19 cellular contexts compared by ENCODE assay signal in the genomic region with DNA sequence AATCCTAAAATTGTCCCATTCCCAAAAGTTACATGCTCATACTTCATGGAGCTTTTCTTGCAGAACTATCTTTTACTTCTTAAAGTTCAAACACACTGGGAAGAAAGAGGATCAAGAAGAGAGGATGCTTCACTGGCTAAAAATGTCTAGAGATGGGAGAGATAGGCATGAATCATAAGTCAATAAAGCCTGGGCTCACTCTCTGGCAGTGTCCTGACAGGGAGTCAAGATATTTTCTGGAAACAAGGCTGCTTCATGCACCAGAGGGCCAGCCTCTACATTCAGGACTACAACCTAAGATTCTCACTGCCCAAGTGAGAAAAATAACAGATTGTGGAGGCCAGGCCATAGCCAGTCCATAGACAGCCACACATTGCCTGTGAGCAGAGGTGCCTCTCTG.
DNase-seq lines count a peak whose midpoint lies in the region; ATAC-seq, FAIRE-seq and TF ChIP-seq lines count a peak whose summit lies in the region.
"Had no signal": no experiment of that assay in that cellular context is flagged by ENCODE, and none has a peak within 500 bp of the region (broad histone marks: within the 10 kb centered on the region; RNA-seq: fewer than 3 reads in every experiment).

No MANE protein-coding gene starts in this region.

- intact Hi-C loops in IMR-90 (cut with micrococcal nuclease): no loop called here

- no peak overlapping the region for H3K56ac ChIP-seq in IMR-90 (ENCODE audit: extremely low read depth, insufficient read depth, low read length)

- TF ChIP-seq CTCF in AG10803 (conservative IDR thresholded peaks at IDR 0.05; ENCODE audit: low read length): no peak
- TF ChIP-seq CTCF in IMR-90 (conservative IDR thresholded peaks at IDR 0.05; ENCODE audit: low read depth, low read length): no peak
- no peak for TF ChIP-seq CTCF in bronchial epithelial cell (IDR thresholded peaks at IDR 0.05; ENCODE audit: insufficient read depth, low read length, severe bottlenecking)
- no peak for TF ChIP-seq CTCF in keratinocyte (optimal IDR thresholded peaks at IDR 0.05 in 1 of 3, IDR thresholded peaks at IDR 0.05 in 1 of 3, conservative IDR thresholded peaks at IDR 0.05 in 1 of 3; ENCODE audit: extremely low read depth in 1 of 3, insufficient read depth in 2 of 3, low read length in 3 of 3)
- TF ChIP-seq CTCF in mesothelial cell of epicardium (IDR thresholded peaks at IDR 0.05; ENCODE audit: unreplicated experiment): no peak

- no peak overlapping the region for H3K4me3 Mint-ChIP-seq in mesothelial cell of epicardium
- H3K4me3 Mint-ChIP-seq in activated naive CD4-positive, alpha-beta T cell treated with anti-CD3 and anti-CD28 coated beads, Interleukin-2, amount 10 ng/mL, durations not matched to agents 7 days and 5 days: no peak overlapping the region
- H3K4me3 Mint-ChIP-seq: nephron; stimulated activated naive CD8-positive, alpha-beta T cell treated with anti-CD3 and anti-CD28 coated beads, Interleukin-15, Interleukin-2, amounts not matched to agents 100 ng/mL and 50 ng/mL, for 24 hours; T-helper 2 cell treated with Interferon-gamma antibody and Interleukin-4, amounts not matched to agents 5 μg/mL and 100 μg/mL, for 36 hours had no signal

- H4K20me1 ChIP-seq in IMR-90 (ENCODE audit: insufficient read depth, low read length) (no peaks in the 10 kb centered on the region), keratinocyte (ENCODE audit: control insufficient read depth, extremely low read depth, insufficient read depth, low read length) (no peaks in the 10 kb centered on the region)

- FAIRE-seq in bronchial epithelial cell (lab: Jason Lieb, UNC) (no peak), keratinocyte (lab: Jason Lieb, UNC) (peak; percentile 9)

- H3K4me2 ChIP-seq in IMR-90 (ENCODE audit: low read depth, low read length) (no peak overlapping the region), keratinocyte (ENCODE audit: control insufficient read depth, extremely low read depth, insufficient read depth, low read depth, low read length) (no peak overlapping the region)

- H4K5ac ChIP-seq in IMR-90 (ENCODE audit: low read depth, low read length): no peak overlapping the region

- H3K9me1 ChIP-seq in IMR-90 (ENCODE audit: insufficient read depth, low read length) (0 out of 2 replicates have a peak, but pooled peaks cover 3% of the 10 kb centered on the region), keratinocyte (ENCODE audit: control insufficient read depth, extremely low read depth, insufficient read depth, low read length) (no peaks in the 10 kb centered on the region)

- no peak overlapping the region for H2BK120ac ChIP-seq in IMR-90 (ENCODE audit: low read depth, low read length)

- H3K27ac Mint-ChIP-seq in mesothelial cell of epicardium: no peak overlapping the region
- no peak overlapping the region for H3K27ac Mint-ChIP-seq in activated naive CD4-positive, alpha-beta T cell treated with anti-CD3 and anti-CD28 coated beads, Interleukin-2, amount 10 ng/mL, durations not matched to agents 7 days and 5 days
- H3K27ac Mint-ChIP-seq: nephron; stimulated activated naive CD8-positive, alpha-beta T cell treated with anti-CD3 and anti-CD28 coated beads, Interleukin-15, Interleukin-2, amounts not matched to agents 100 ng/mL and 50 ng/mL, for 24 hours; T-helper 2 cell treated with Interferon-gamma antibody and Interleukin-4, amounts not matched to agents 5 μg/mL and 100 μg/mL, for 36 hours had no signal

- H3K36me3 Mint-ChIP-seq in mesothelial cell of epicardium: no peaks in the 10 kb centered on the region
- H3K36me3 Mint-ChIP-seq in activated naive CD4-positive, alpha-beta T cell treated with anti-CD3 and anti-CD28 coated beads, Interleukin-2, amount 10 ng/mL, durations not matched to agents 7 days and 5 days: no peaks in the 10 kb centered on the region

- TF ChIP-seq POLR2A in IMR-90 (IDR thresholded peaks at IDR 0.05; ENCODE audit: low read depth, low read length): no peak

- no peak overlapping the region for H3K4me3 ChIP-seq in AG10803 (ENCODE audit: low read length)
- no peak overlapping the region for H3K4me3 ChIP-seq in IMR-90 (ENCODE audit: insufficient read depth, low read depth, low read length)
- no peak overlapping the region for H3K4me3 ChIP-seq in bronchial epithelial cell (ENCODE audit: low read depth, low read length)
- no peak overlapping the region for H3K4me3 ChIP-seq in keratinocyte (ENCODE audit: control insufficient read depth in 2 of 3, extremely low read depth in 1 of 3, insufficient read depth in 2 of 3, low read depth in 1 of 3, low read length in 3 of 3)
- H3K4me3 ChIP-seq: body of pancreas, psoas muscle, SJCRH30 had no signal

- DNase-seq in AG10803 (ENCODE audit: low read depth) (peak; percentile 27), IMR-90 (peak; percentile 69), bronchial epithelial cell (ENCODE audit: low read depth) (peak; percentile 6), keratinocyte (ENCODE audit: low read depth, low spot score) (no peak), mesothelial cell of epicardium (ENCODE audit: low spot score in 2 of 2, unreplicated experiment in 2 of 2) (no peak), anterior cingulate cortex (lab: John Stamatoyannopoulos, UW) (no peak)
- no peak for DNase-seq in activated naive CD4-positive, alpha-beta T cell treated with anti-CD3 and anti-CD28 coated beads, Interleukin-2, amount 10 ng/mL, durations not matched to agents 7 days and 5 days
- DNase-seq: activated CD4-positive, alpha-beta T cell treated with anti-CD3 and anti-CD28 coated beads for 1 hour; activated gamma-delta T cell; body of pancreas; Caco-2; NCI-H187 treated with DMSO at 0.1 percent for 48 hours; NCI-H446 treated with DMSO at 0.1 percent for 48 hours; psoas muscle; SJCRH30 had no signal

- H3K4me1 ChIP-seq in IMR-90 (ENCODE audit: control insufficient read depth, insufficient read depth, low read length) (no peaks in the 10 kb centered on the region), keratinocyte (ENCODE audit: control insufficient read depth, extremely low read depth, insufficient read depth, low read length) (no peaks in the 10 kb centered on the region)
- H3K4me1 ChIP-seq: body of pancreas, Caco-2, psoas muscle, SJCRH30 had no signal

- no peak overlapping the region for H4K8ac ChIP-seq in IMR-90 (ENCODE audit: low read depth in 2 of 2, low read length in 2 of 2)

- ATAC-seq in IMR-90 (ENCODE audit: low read depth) (peak; percentile 67), HG03025 (IDR thresholded peaks at IDR 0.05; ENCODE audit: low FRiP score, unreplicated experiment) (no peak)
- ATAC-seq: body of pancreas, psoas muscle had no signal

- H3K27me3 ChIP-seq in IMR-90 (ENCODE audit: control insufficient read depth, insufficient read depth, low read length): no peaks in the 10 kb centered on the region
- no peaks in the 10 kb centered on the region for H3K27me3 ChIP-seq in bronchial epithelial cell (ENCODE audit: control insufficient read depth, insufficient read depth, low read length)
- no peaks in the 10 kb centered on the region for H3K27me3 ChIP-seq in keratinocyte (ENCODE audit: control insufficient read depth, extremely low read depth, insufficient read depth, low read length)
- H3K27me3 ChIP-seq: body of pancreas, SJCRH30 had no signal

- no peak for TF ChIP-seq RAD21 in IMR-90 (IDR thresholded peaks at IDR 0.05; ENCODE audit: low read length)

- H4K91ac ChIP-seq in IMR-90 (ENCODE audit: insufficient read depth, low read depth, low read length): no peak overlapping the region

- dilution Hi-C loops in IMR-90 (cut with HindIII; ENCODE audit: low sequenced_read_pairs, unreplicated experiment): no loop called here
- dilution Hi-C loops in keratinocyte (cut with MboI; ENCODE audit: extremely low pct_ligation_motif_present, low sequenced_read_pairs): no loop called here

- no peaks in the 10 kb centered on the region for H3K36me3 ChIP-seq in IMR-90 (ENCODE audit: control insufficient read depth, insufficient read depth, low read length)
- H3K36me3 ChIP-seq in bronchial epithelial cell (ENCODE audit: control insufficient read depth, insufficient read depth, low read length): no peaks in the 10 kb centered on the region
- H3K36me3 ChIP-seq in keratinocyte (ENCODE audit: control insufficient read depth in 2 of 2, extremely low read depth in 1 of 2, insufficient read depth in 2 of 2, low read length in 2 of 2): no peaks in the 10 kb centered on the region
- H3K36me3 ChIP-seq: SJCRH30 had no signal

- in situ Hi-C loops in IMR-90 (cut with MboI; ENCODE audit: low sequenced_read_pairs): no loop called here

- BruUV-seq in IMR-90 (replicated peaks; lab: Mats Ljungman, UMichigan): no TSS peak

- no peak overlapping the region for H2AK9ac ChIP-seq in IMR-90 (replicated peaks; ENCODE audit: low read depth, low read length, poor library complexity)

- H2AFZ ChIP-seq in IMR-90 (replicated peaks; ENCODE audit: low read length, poor library complexity): no peak overlapping the region
- no peak overlapping the region for H2AFZ ChIP-seq in keratinocyte (ENCODE audit: control insufficient read depth, low read length)

- H3K9me3 ChIP-seq in IMR-90 (ENCODE audit: control insufficient read depth, insufficient read depth, low read length) (no peaks in the 10 kb centered on the region), keratinocyte (ENCODE audit: control insufficient read depth, low read depth, low read length) (no peaks in the 10 kb centered on the region)
- H3K9me3 ChIP-seq: body of pancreas, Caco-2, psoas muscle, SJCRH30 had no signal

- no peak overlapping the region for H3K18ac ChIP-seq in IMR-90 (ENCODE audit: low read depth, low read length)

- no peaks in the 10 kb centered on the region for H3K27me3 Mint-ChIP-seq in mesothelial cell of epicardium (ENCODE audit: low read depth)
- H3K27me3 Mint-ChIP-seq in activated naive CD4-positive, alpha-beta T cell treated with anti-CD3 and anti-CD28 coated beads, Interleukin-2, amount 10 ng/mL, durations not matched to agents 7 days and 5 days: no peaks in the 10 kb centered on the region
- H3K27me3 Mint-ChIP-seq: stimulated activated naive CD8-positive, alpha-beta T cell treated with anti-CD3 and anti-CD28 coated beads, Interleukin-15, Interleukin-2, amounts not matched to agents 100 ng/mL and 50 ng/mL, for 24 hours had no signal

- no peak overlapping the region for H3K4ac ChIP-seq in IMR-90 (ENCODE audit: low read depth, low read length)

- no peak overlapping the region for H2BK15ac ChIP-seq in IMR-90 (ENCODE audit: low read depth, low read length)

- no peak overlapping the region for H3K14ac ChIP-seq in IMR-90 (replicated peaks; ENCODE audit: low read depth, low read length)

- no peak overlapping the region for H2BK20ac ChIP-seq in IMR-90 (ENCODE audit: low read depth, low read length)

- peaks cover 2% of the 10 kb centered on the region for H3K9me3 Mint-ChIP-seq in mesothelial cell of epicardium
- H3K9me3 Mint-ChIP-seq in activated naive CD4-positive, alpha-beta T cell treated with anti-CD3 and anti-CD28 coated beads, Interleukin-2, amount 10 ng/mL, durations not matched to agents 7 days and 5 days: no peaks in the 10 kb centered on the region

- H3K9ac ChIP-seq in IMR-90 (ENCODE audit: low read depth, low read length) (no peak overlapping the region), keratinocyte (ENCODE audit: control insufficient read depth, extremely low read depth, insufficient read depth, low read length) (no peak overlapping the region)

- POLR2A ChIA-PET in IMR-90 (lab: Charles Lee; ENCODE audit: unreplicated experiment): no interaction called here

- H3K23ac ChIP-seq in IMR-90 (ENCODE audit: low read depth, low read length): no peak overlapping the region

- CTCF ChIA-PET in IMR-90 (lab: Yijun Ruan, JAX): no interaction called here
- CTCF ChIA-PET in activated naive CD4-positive, alpha-beta T cell treated with anti-CD3 and anti-CD28 coated beads, Interleukin-2, amount 10 ng/mL, durations not matched to agents 7 days and 5 days (lab: Charles Lee): no interaction called here

- no peak overlapping the region for H2BK5ac ChIP-seq in IMR-90 (ENCODE audit: low read depth, low read length, poor library complexity, severe bottlenecking)

- H3K79me2 ChIP-seq in keratinocyte (ENCODE audit: control insufficient read depth, insufficient read depth, low read length): no peaks in the 10 kb centered on the region

- H3K4me1 Mint-ChIP-seq in mesothelial cell of epicardium: peaks cover 5% of the 10 kb centered on the region
- no peaks in the 10 kb centered on the region for H3K4me1 Mint-ChIP-seq in activated naive CD4-positive, alpha-beta T cell treated with anti-CD3 and anti-CD28 coated beads, Interleukin-2, amount 10 ng/mL, durations not matched to agents 7 days and 5 days

- no peak overlapping the region for H2AK5ac ChIP-seq in IMR-90 (ENCODE audit: low read depth, low read length)

- no peak overlapping the region for H3K27ac ChIP-seq in IMR-90 (ENCODE audit: insufficient read depth, low read length)
- no peak overlapping the region for H3K27ac ChIP-seq in keratinocyte (ENCODE audit: control insufficient read depth, insufficient read depth, low read length)
- H3K27ac ChIP-seq: body of pancreas, psoas muscle, SJCRH30 had no signal

- no peaks in the 10 kb centered on the region for H3K79me1 ChIP-seq in IMR-90 (ENCODE audit: low read depth in 1 of 2, low read length in 2 of 2)

Comparison
In these comparisons a context has a peak if more than half of its experiments do, and no peak if none do; other contexts are left out.
1. DNase-seq: peak in AG10803 (single experiment), IMR-90 (single experiment) and bronchial epithelial cell (single experiment); none in keratinocyte (single experiment), mesothelial cell of epicardium (0 of 2), activated naive CD4-positive, alpha-beta T cell treated with anti-CD3 and anti-CD28 coated beads, Interleukin-2, amount 10 ng/mL, durations not matched to agents 7 days and 5 days (single experiment) and anterior cingulate cortex (0 of 58).